Comparison of ENCODE assay signal across 19 cellular contexts in the genomic region with DNA sequence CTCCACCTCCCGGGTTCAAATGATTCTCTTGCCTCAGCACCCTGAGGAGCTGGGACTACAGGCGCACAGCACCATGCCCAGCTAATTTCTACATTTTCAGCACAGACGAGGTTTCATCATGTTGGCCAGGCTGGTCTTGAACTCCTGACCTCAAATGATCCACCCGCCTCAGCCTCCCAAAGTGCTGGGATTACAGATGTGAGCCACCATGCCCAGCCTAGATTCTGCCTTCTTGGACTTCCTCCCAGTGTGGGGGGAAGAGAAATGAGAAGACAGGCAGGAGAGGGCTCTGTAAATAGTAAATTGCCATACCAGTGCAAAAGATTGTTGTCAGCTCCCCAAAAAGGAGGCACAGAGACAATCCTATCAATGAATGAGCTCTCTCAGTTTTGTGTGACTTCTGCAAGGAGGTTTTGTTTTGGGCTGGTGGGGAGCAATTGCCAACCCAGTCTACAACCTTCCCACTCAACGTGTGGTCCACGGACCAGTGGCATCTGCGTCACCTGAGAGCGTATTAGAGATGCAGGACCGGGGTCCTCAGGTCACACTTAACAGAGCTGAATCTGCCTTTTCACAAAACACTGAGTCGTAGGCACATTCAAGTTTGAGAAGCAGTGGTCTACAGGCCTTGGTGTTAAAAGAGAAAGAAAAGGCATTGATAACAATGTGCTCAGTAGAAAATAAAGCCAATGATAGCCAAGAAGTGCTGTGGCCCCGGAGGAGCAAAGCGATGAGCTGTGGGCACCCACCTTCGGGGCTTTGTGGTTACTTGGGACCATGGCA.
DNase-seq lines count a peak whose midpoint lies in the region; ATAC-seq and TF ChIP-seq lines count a peak whose summit lies in the region.
"Had no signal": no experiment of that assay in that cellular context is flagged by ENCODE, and none has a peak within 500 bp of the region (broad histone marks: within the 10 kb centered on the region; RNA-seq: fewer than 3 reads in every experiment).

No MANE protein-coding gene starts in this region.

- H3K36me3 ChIP-seq in SJCRH30, result no peaks in the 10 kb centered on the region
- H3K36me3 ChIP-seq in endodermal cell (ENCODE audit: control insufficient read depth, insufficient read depth, low read length), result no peaks in the 10 kb centered on the region
- no peaks in the 10 kb centered on the region for H3K36me3 ChIP-seq in neuronal stem cell (replicated peaks in 1 of 2; ENCODE audit: control insufficient read depth in 2 of 2, insufficient read depth in 2 of 2, low read length in 2 of 2)
- no peaks in the 10 kb centered on the region for H3K36me3 ChIP-seq in naive thymus-derived CD4-positive, alpha-beta T cell (ENCODE audit: control insufficient read depth in 2 of 3, insufficient read depth in 3 of 3, low read length in 3 of 3)

- no peaks in the 10 kb centered on the region for H3K27me3 ChIP-seq in SJCRH30
- peaks cover 4% of the 10 kb centered on the region for H3K27me3 ChIP-seq in endodermal cell (ENCODE audit: control insufficient read depth, insufficient read depth, low read length, poor library complexity, severe bottlenecking)
- no peaks in the 10 kb centered on the region for H3K27me3 ChIP-seq in neuronal stem cell (ENCODE audit: control insufficient read depth in 3 of 3, insufficient read depth in 3 of 3, low read depth in 1 of 3, low read length in 3 of 3)
- H3K27me3 ChIP-seq in naive thymus-derived CD4-positive, alpha-beta T cell (ENCODE audit: control insufficient read depth in 2 of 2, insufficient read depth in 2 of 2, low read length in 2 of 2), result peaks cover 0 to 5% of the 10 kb centered on the region in 2 donors

- no peak overlapping the region for H2BK5ac ChIP-seq in neuronal stem cell (ENCODE audit: low read length)

- H3K4me3 Mint-ChIP-seq in endodermal cell, result no peak overlapping the region
- H3K4me3 Mint-ChIP-seq in nephron, result no peak overlapping the region
- H3K4me3 Mint-ChIP-seq in naive thymus-derived CD4-positive, alpha-beta T cell, result no peak overlapping the region
- H3K4me3 Mint-ChIP-seq: B cell; CD4-positive, alpha-beta memory T cell; H9 had no signal

- POLR2A ChIA-PET in naive thymus-derived CD4-positive, alpha-beta T cell (lab: Charles Lee), result no interaction called here

- H3K9ac ChIP-seq in endodermal cell (ENCODE audit: extremely low read depth, low read length, poor library complexity, severe bottlenecking) (no peak overlapping the region), neuronal stem cell (ENCODE audit: low read depth, low read length, poor library complexity) (no peak overlapping the region)
- H3K9ac ChIP-seq: GM23248 had no signal

- H3K36me3 Mint-ChIP-seq in endodermal cell (ENCODE audit: low read depth) (no peaks in the 10 kb centered on the region), nephron (ENCODE audit: low read depth) (no peaks in the 10 kb centered on the region)
- peaks cover 0 to 2% (median 0%) of the 10 kb centered on the region in 5 donors for H3K36me3 Mint-ChIP-seq in naive thymus-derived CD4-positive, alpha-beta T cell
- H3K36me3 Mint-ChIP-seq: CD4-positive, alpha-beta memory T cell had no signal

- H3K18ac ChIP-seq in neuronal stem cell (ENCODE audit: low read length), result peak overlapping the region; percentile 40

- ATAC-seq in naive thymus-derived CD4-positive, alpha-beta T cell, result no peak
- no peak for ATAC-seq in GM21515 (IDR thresholded peaks at IDR 0.05; ENCODE audit: unreplicated experiment)
- ATAC-seq: HCT116 had no signal

- TF ChIP-seq CTCF in endodermal cell (conservative IDR thresholded peaks at IDR 0.05) (no peak), nephron (IDR thresholded peaks at IDR 0.05; ENCODE audit: unreplicated experiment in 3 of 3) (no peak)

- H3K79me1 ChIP-seq in neuronal stem cell (ENCODE audit: low read depth, low read length), result no peaks in the 10 kb centered on the region

- intact Hi-C loops in naive thymus-derived CD4-positive, alpha-beta T cell (cut with micrococcal nuclease), result no loop called here
- intact Hi-C loops in posterior vena cava (cut with DNase I), result no loop called here

- H3K9me3 ChIP-seq in SJCRH30 (replicated peaks), result no peaks in the 10 kb centered on the region
- no peaks in the 10 kb centered on the region for H3K9me3 ChIP-seq in endodermal cell (ENCODE audit: control insufficient read depth, low read length)
- no peaks in the 10 kb centered on the region for H3K9me3 ChIP-seq in neuronal stem cell (replicated peaks in 1 of 2; ENCODE audit: control insufficient read depth in 2 of 2, insufficient read depth in 1 of 2, low read depth in 1 of 2, low read length in 2 of 2)
- no peaks in the 10 kb centered on the region for H3K9me3 ChIP-seq in naive thymus-derived CD4-positive, alpha-beta T cell (ENCODE audit: control insufficient read depth in 2 of 3, low read length in 3 of 3)

- no peak overlapping the region for H3K4ac ChIP-seq in neuronal stem cell (ENCODE audit: low read length)

- peak overlapping the region; percentile 74 for H3K27ac Mint-ChIP-seq in endodermal cell
- peak overlapping the region in 2 of 3 experiments; percentile 43 to 73 for H3K27ac Mint-ChIP-seq in nephron
- no peak overlapping the region for H3K27ac Mint-ChIP-seq in naive thymus-derived CD4-positive, alpha-beta T cell
- H3K27ac Mint-ChIP-seq: B cell; CD4-positive, alpha-beta memory T cell; H9 had no signal

- H2AK5ac ChIP-seq in neuronal stem cell (ENCODE audit: low read depth, low read length), result no peak overlapping the region

- 94 to 97% methylated on average over 12 to 13 of the region's 13 CpGs for WGBS in endodermal cell (ENCODE audit: insufficient coverage in 1 of 2, insufficient read length in 1 of 2), 2 experiments
- no CpG with 5 or more reads among the region's 13 CpGs for WGBS in neuronal stem cell (ENCODE audit: extremely low coverage in 2 of 2, insufficient read length in 2 of 2, insufficient replicate concordance in 1 of 2), 2 donors

- DNase-seq in SJCRH30 (no peak), endodermal cell (no peak), neuronal stem cell (ENCODE audit: low spot score) (no peak), posterior vena cava (ENCODE audit: low spot score) (no peak), NAMALWA (ENCODE audit: low spot score) (no peak)
- DNase-seq in naive thymus-derived CD4-positive, alpha-beta T cell, result no peak
- DNase-seq: C1 segment of cervical spinal cord; Calu3; CD4-positive, alpha-beta memory T cell; COR-L47; DMS53; DMS79 treated with DMSO at 0.1 percent for 48 hours; GF-D8; GM23248; H9 had no signal

- H3K27me3 Mint-ChIP-seq in endodermal cell (ENCODE audit: insufficient read depth), result peaks cover 15% of the 10 kb centered on the region
- peaks cover 31% of the 10 kb centered on the region for H3K27me3 Mint-ChIP-seq in nephron (ENCODE audit: low read depth)
- H3K27me3 Mint-ChIP-seq in naive thymus-derived CD4-positive, alpha-beta T cell, result peaks cover 16 to 30% (median 26%) of the 10 kb centered on the region in 5 donors

- H3K27ac ChIP-seq in SJCRH30 (peak overlapping the region; percentile 78), endodermal cell (ENCODE audit: low read depth, low read length) (no peak overlapping the region), neuronal stem cell (replicated peaks; ENCODE audit: low read length) (no peak overlapping the region)
- H3K27ac ChIP-seq in naive thymus-derived CD4-positive, alpha-beta T cell (ENCODE audit: low read depth, low read length), result no peak overlapping the region
- H3K27ac ChIP-seq: GM23248 had no signal

- H3K14ac ChIP-seq in neuronal stem cell (ENCODE audit: low read length), result no peak overlapping the region

- H3K4me1 Mint-ChIP-seq in endodermal cell (peaks cover 39% of the 10 kb centered on the region), nephron (peaks cover 41% of the 10 kb centered on the region)
- peaks cover 0 to 9% (median 3%) of the 10 kb centered on the region in 7 donors for H3K4me1 Mint-ChIP-seq in naive thymus-derived CD4-positive, alpha-beta T cell
- H3K4me1 Mint-ChIP-seq: B cell had no signal

- no peak overlapping the region for H2BK120ac ChIP-seq in neuronal stem cell (ENCODE audit: low read depth, low read length)

- CTCF ChIA-PET in naive thymus-derived CD4-positive, alpha-beta T cell (lab: Charles Lee), result no interaction called here

- no peak overlapping the region for H2BK12ac ChIP-seq in neuronal stem cell (ENCODE audit: low read length)

- H3K9me3 Mint-ChIP-seq in endodermal cell (no peaks in the 10 kb centered on the region), nephron (no peaks in the 10 kb centered on the region)
- peaks cover 0 to 2% (median 0%) of the 10 kb centered on the region in 11 donors for H3K9me3 Mint-ChIP-seq in naive thymus-derived CD4-positive, alpha-beta T cell

- H3K4me2 ChIP-seq in neuronal stem cell (ENCODE audit: insufficient read depth, low read length, poor library complexity, severe bottlenecking), result no peak overlapping the region

- H4K8ac ChIP-seq in neuronal stem cell (ENCODE audit: low read depth, low read length), result no peak overlapping the region

- no peak overlapping the region for H4K91ac ChIP-seq in neuronal stem cell (ENCODE audit: low read depth, low read length, poor library complexity)

- H3K4me1 ChIP-seq in SJCRH30 (peaks cover 37% of the 10 kb centered on the region), endodermal cell (ENCODE audit: control insufficient read depth, insufficient read depth, low read length) (peaks cover 9% of the 10 kb centered on the region), neuronal stem cell (ENCODE audit: control insufficient read depth in 2 of 2, insufficient read depth in 1 of 2, low read depth in 1 of 2, low read length in 2 of 2) (peaks cover 12 to 14% of the 10 kb centered on the region in 2 donors)
- H3K4me1 ChIP-seq in naive thymus-derived CD4-positive, alpha-beta T cell (ENCODE audit: control insufficient read depth in 2 of 2, insufficient read depth in 2 of 2, low read length in 2 of 2), result no peaks in the 10 kb centered on the region

- H3K4me3 ChIP-seq in SJCRH30 (0 out of 2 replicates have a peak overlapping the region, but pooled peaks have one; percentile 2), endodermal cell (ENCODE audit: low read length) (no peak overlapping the region), neuronal stem cell (ENCODE audit: low read length in 2 of 2) (no peak overlapping the region)
- no peak overlapping the region for H3K4me3 ChIP-seq in naive thymus-derived CD4-positive, alpha-beta T cell (ENCODE audit: low read length)
- H3K4me3 ChIP-seq: GM23248 had no signal

- H2BK15ac ChIP-seq in neuronal stem cell (ENCODE audit: low read length), result no peak overlapping the region

- H3K23ac ChIP-seq in neuronal stem cell (ENCODE audit: low read depth, low read length, poor library complexity), result no peak overlapping the region

- no peak overlapping the region for H2AFZ ChIP-seq in neuronal stem cell (ENCODE audit: low read length)
- H2AFZ ChIP-seq: GM23248 had no signal

Comparison
In these comparisons a context has a peak if more than half of its experiments do, and no peak if none do; other contexts are left out.
1. H3K27ac Mint-ChIP-seq: peak in endodermal cell (single experiment) and nephron (2 of 3); none in naive thymus-derived CD4-positive, alpha-beta T cell (0 of 9).